ENCODE assay signal across 13 cellular contexts in genomic region chr5:32182463-32183081, GRCh38. TPM values are rescaled to one million over a fixed set of nuclear protein-coding genes. Genes with fewer than 3 reads are reported as not detected.
A peak's percentile ranks its signal among the peaks of the same experiment; 100 is the strongest.
DNase-seq lines count a peak whose midpoint lies in the region; ATAC-seq and TF ChIP-seq lines count a peak whose summit lies in the region.
"Had no signal": no experiment of that assay in that cellular context is flagged by ENCODE, and none has a peak within 500 bp of the region (broad histone marks: within the 10 kb centered on the region; RNA-seq: fewer than 3 reads in every experiment).

No MANE protein-coding gene starts in this region.

- no peak overlapping the region for H3K4me3 Mint-ChIP-seq in chondrocyte (ENCODE audit: unreplicated experiment)
- H3K4me3 Mint-ChIP-seq: activated CD8-positive, alpha-beta memory T cell treated with anti-CD3 and anti-CD28 coated beads, Interleukin-2, amount 10 ng/mL, durations not matched to agents 7 days and 5 days had no signal

- no peaks in the 10 kb centered on the region for H3K36me3 ChIP-seq in tibial nerve

- no peaks in the 10 kb centered on the region for H3K9me3 Mint-ChIP-seq in chondrocyte (ENCODE audit: low read depth)

- H3K4me1 Mint-ChIP-seq in chondrocyte (ENCODE audit: low read depth) = no peaks in the 10 kb centered on the region

- 63 to 76% methylated on average over 5 of the region's 5 CpGs for WGBS in tibial nerve, 2 donors

- ATAC-seq in GM21786 (IDR thresholded peaks at IDR 0.05; ENCODE audit: unreplicated experiment) (peak; percentile 86), HG03520 (IDR thresholded peaks at IDR 0.05; ENCODE audit: unreplicated experiment) (peak; percentile 60), left ventricle myocardium superior (peak; percentile 87)
- ATAC-seq: activated CD8-positive, alpha-beta memory T cell treated with anti-CD3 and anti-CD28 coated beads, Interleukin-2, amount 10 ng/mL, durations not matched to agents 7 days and 5 days had no signal

- H3K27ac ChIP-seq in tibial nerve = no peak overlapping the region
- H3K27ac ChIP-seq: 22Rv1 had no signal

- TF ChIP-seq CTCF in tibial nerve (IDR thresholded peaks at IDR 0.05) (no peak), chondrocyte (IDR thresholded peaks at IDR 0.05) (no peak)

- H3K4me3 ChIP-seq in tibial nerve = no peak overlapping the region

- DNase-seq in SIG-M5 treated with dmso at 0.1 percent for 504 hours (lab: John Stamatoyannopoulos, UW; ENCODE audit: unreplicated experiment) = peak; percentile 30
- DNase-seq in SIG-M5 (lab: John Stamatoyannopoulos, UW) = no peak
- DNase-seq in left ventricle myocardium superior = no peak
- DNase-seq in stimulated activated naive CD4-positive, alpha-beta T cell (lab: John Stamatoyannopoulos, UW) = no peak
- no peak for DNase-seq in tibial nerve (ENCODE audit: low spot score in 2 of 2)
- no peak for DNase-seq in chondrocyte (ENCODE audit: low spot score)
- DNase-seq: activated CD8-positive, alpha-beta memory T cell treated with anti-CD3 and anti-CD28 coated beads, Interleukin-2, amount 10 ng/mL, durations not matched to agents 7 days and 5 days; foreskin fibroblast; GDM1; NCI-H187 treated with DMSO at 0.1 percent for 48 hours had no signal

- H3K27me3 Mint-ChIP-seq in chondrocyte (ENCODE audit: low read depth) = no peaks in the 10 kb centered on the region

- H3K36me3 Mint-ChIP-seq in chondrocyte (ENCODE audit: low read depth) = no peaks in the 10 kb centered on the region
- H3K36me3 Mint-ChIP-seq: activated CD8-positive, alpha-beta memory T cell treated with anti-CD3 and anti-CD28 coated beads, Interleukin-2, amount 10 ng/mL, durations not matched to agents 7 days and 5 days had no signal

- H3K4me1 ChIP-seq in tibial nerve = no peaks in the 10 kb centered on the region

- TF ChIP-seq POLR2A in tibial nerve (IDR thresholded peaks at IDR 0.05) = no peak

- no peaks in the 10 kb centered on the region for H3K27me3 ChIP-seq in tibial nerve

- intact Hi-C loops in left ventricle myocardium superior (cut with micrococcal nuclease) = no loop called here

- no peak overlapping the region for H3K27ac Mint-ChIP-seq in chondrocyte (ENCODE audit: unreplicated experiment)
- H3K27ac Mint-ChIP-seq: activated CD8-positive, alpha-beta memory T cell treated with anti-CD3 and anti-CD28 coated beads, Interleukin-2, amount 10 ng/mL, durations not matched to agents 7 days and 5 days had no signal

- H3K9me3 ChIP-seq in tibial nerve = peaks cover 0 to 2% (median 0%) of the 10 kb centered on the region in 4 donors

- no peak for TF ChIP-seq EP300 in tibial nerve (IDR thresholded peaks at IDR 0.05)

RNA-seq across cellular contexts. Expression of gene GOLPH3, which starts 8.5 kb away (rescaled TPM):
- 41.2 TPM for total RNA-seq in left ventricle myocardium superior
- total RNA-seq in tibial nerve = 100 to 1,000 TPM in 2 of 4 donors, 10 to 100 TPM in 2; 90.6 to 115 (median 102) TPM
- total RNA-seq in chondrocyte = 95.2 to 110 TPM (median 106 TPM) in 3 replicates
